In genomic region chr5:82413302-82414042, GRCh38 we compare ENCODE assay signal across 10 cellular contexts.
A peak's percentile ranks its signal among the peaks of the same experiment; 100 is the strongest.
DNase-seq lines count a peak whose midpoint lies in the region; TF ChIP-seq lines count a peak whose summit lies in the region.
"Had no signal": no experiment of that assay in that cellular context is flagged by ENCODE, and none has a peak within 500 bp of the region (broad histone marks: within the 10 kb centered on the region; RNA-seq: fewer than 3 reads in every experiment).

No MANE protein-coding gene starts in this region.

- in situ Hi-C loops in HAP-1 (cut with MboI; ENCODE audit: low sequenced_read_pairs), result no loop called here

- no peak for TF ChIP-seq POLR2A in uterus (IDR thresholded peaks at IDR 0.05)

- TF ChIP-seq CTCF in ascending aorta (IDR thresholded peaks at IDR 0.05) (no peak), uterus (IDR thresholded peaks at IDR 0.05) (no peak)

- DNase-seq in ascending aorta (ENCODE audit: low spot score in 2 of 2) (no peak), hepatic stellate cell (ENCODE audit: low spot score) (peak; percentile 49), uterus (no peak), HAP-1 (ENCODE audit: low spot score in 2 of 2) (no peak), globus pallidus (ENCODE audit: low spot score) (no peak), HPDE6-E6E7 (ENCODE audit: extremely low spot score) (no peak)
- DNase-seq: activated CD4-positive, alpha-beta T cell treated with anti-CD3 and anti-CD28 coated beads, Interleukin-2, amount 10 ng/mL, durations not matched to agents 7 days and 5 days; amygdala; NCI-H1105 had no signal

- intact Hi-C loops in ascending aorta (cut with DNase I) (no loop called here), uterus (cut with DNase I; ENCODE audit: low total_unique reads) (no loop called here)

- H3K27me3 ChIP-seq in ascending aorta (no peaks in the 10 kb centered on the region), uterus (no peaks in the 10 kb centered on the region), HAP-1 (ENCODE audit: low read depth) (no peaks in the 10 kb centered on the region)

- H3K9me3 ChIP-seq in KOPT-K1 (ENCODE audit: insufficient read depth, low read length, poor library complexity, severe bottlenecking) (no peaks in the 10 kb centered on the region), ascending aorta (no peaks in the 10 kb centered on the region), uterus (no peaks in the 10 kb centered on the region), HAP-1 (no peaks in the 10 kb centered on the region)

- H3K4me3 ChIP-seq in ascending aorta (no peak overlapping the region), uterus (no peak overlapping the region), HAP-1 (no peak overlapping the region)

- H3K4me1 ChIP-seq in ascending aorta (peaks cover 0 to 11% of the 10 kb centered on the region in 2 donors), uterus (no peaks in the 10 kb centered on the region), HAP-1 (no peaks in the 10 kb centered on the region)

- peak overlapping the region; percentile 53 for H3K27ac ChIP-seq in KOPT-K1 (ENCODE audit: low read depth, low read length, poor library complexity, severe bottlenecking)
- H3K27ac ChIP-seq in ascending aorta, result peak overlapping the region; percentile 42 to 52
- peak overlapping the region; percentile 40 to 57 for H3K27ac ChIP-seq in uterus

- H3K36me3 ChIP-seq in KOPT-K1 (ENCODE audit: insufficient read depth, low read length) (no peaks in the 10 kb centered on the region), ascending aorta (no peaks in the 10 kb centered on the region), uterus (no peaks in the 10 kb centered on the region), HAP-1 (replicated peaks) (no peaks in the 10 kb centered on the region)
